ENCODE assay signal across 12 cellular contexts in the genomic region with DNA sequence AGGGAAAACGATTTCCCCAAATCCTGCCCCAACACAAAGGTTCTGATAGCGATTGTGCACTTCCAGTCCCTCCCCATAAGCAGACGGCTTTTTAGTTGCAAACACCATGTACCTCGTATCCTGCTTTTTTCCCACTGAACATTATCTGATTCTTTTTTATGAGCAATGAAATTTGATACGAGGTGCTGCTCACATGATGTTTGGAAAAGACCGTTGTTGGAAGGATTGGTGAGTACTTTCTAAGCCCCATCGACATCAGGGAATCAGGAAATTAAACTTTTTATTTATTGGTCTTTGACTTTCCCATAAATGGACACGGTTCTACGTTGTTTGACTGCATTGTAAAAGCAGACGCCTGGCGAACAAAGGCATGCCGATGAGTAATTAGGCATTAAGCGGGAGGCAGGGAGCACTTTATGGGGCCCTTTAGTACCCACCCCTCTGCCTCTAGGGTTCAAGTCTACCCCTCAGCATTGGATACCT. TPM values are rescaled to one million over a fixed set of nuclear protein-coding genes. Genes with fewer than 3 reads are reported as not detected.
DNase-seq lines count a peak whose midpoint lies in the region; ATAC-seq and TF ChIP-seq lines count a peak whose summit lies in the region.
"Had no signal": no experiment of that assay in that cellular context is flagged by ENCODE, and none has a peak within 500 bp of the region (broad histone marks: within the 10 kb centered on the region; RNA-seq: fewer than 3 reads in every experiment).

No MANE protein-coding gene starts in this region.

- DNase-seq in ELR (ENCODE audit: low read depth) (peak; percentile 33), NCI-H2029 (lab: John Stamatoyannopoulos, UW) (peak; percentile 60), SW480 (ENCODE audit: low spot score) (peak; percentile 51), renal cortical epithelial cell (ENCODE audit: low read depth) (peak; percentile 72), esophagus muscularis mucosa (ENCODE audit: extremely low spot score) (no peak), KG1 (lab: John Stamatoyannopoulos, UW) (no peak)
- DNase-seq: activated CD4-positive, alpha-beta T cell treated with anti-CD3 and anti-CD28 coated beads, Interleukin-2, amount 10 ng/mL, durations not matched to agents 7 days and 5 days; cerebellar nuclear complex; left cardiac atrium; NCI-H446 had no signal

- no peaks in the 10 kb centered on the region for H3K36me3 ChIP-seq in esophagus muscularis mucosa

- H3K4me1 ChIP-seq in esophagus muscularis mucosa, result no peaks in the 10 kb centered on the region

- no peak for TF ChIP-seq CTCF in esophagus muscularis mucosa (IDR thresholded peaks at IDR 0.05)

- H3K9me3 ChIP-seq in esophagus muscularis mucosa, result no peaks in the 10 kb centered on the region

- no peak for TF ChIP-seq POLR2A in esophagus muscularis mucosa (IDR thresholded peaks at IDR 0.05; ENCODE audit: low read depth)

- peaks cover 0 to 7% (median 0%) of the 10 kb centered on the region in 4 donors for H3K27me3 ChIP-seq in esophagus muscularis mucosa

- H3K27ac ChIP-seq in esophagus muscularis mucosa (replicated peaks in 1 of 4), result no peak overlapping the region

- WGBS in esophagus muscularis mucosa, result 76% methylated on average over 13 of the region's 13 CpGs

- ATAC-seq in HG02870 (IDR thresholded peaks at IDR 0.05; ENCODE audit: unreplicated experiment) (no peak), GM21381 (IDR thresholded peaks at IDR 0.05; ENCODE audit: unreplicated experiment) (no peak)
- ATAC-seq: left cardiac atrium had no signal

- H3K4me3 ChIP-seq in esophagus muscularis mucosa, result no peak overlapping the region

- no peak for TF ChIP-seq EP300 in esophagus muscularis mucosa (IDR thresholded peaks at IDR 0.05)

- intact Hi-C loops in esophagus muscularis mucosa (cut with DNase I), result no loop called here

RNA-seq across cellular contexts. Expression of a gene that starts 49.4 kb away (rescaled TPM):
- total RNA-seq in renal cortical epithelial cell (not detected in 2 replicates), esophagus muscularis mucosa (not detected)
- total RNA-seq: activated CD4-positive, alpha-beta T cell treated with anti-CD3 and anti-CD28 coated beads, Interleukin-2, amount 10 ng/mL, durations not matched to agents 7 days and 5 days; left cardiac atrium had no signal

Comparison
In these comparisons a context has a peak if more than half of its experiments do, and no peak if none do; other contexts are left out.
1. DNase-seq: peak in ELR (single experiment), NCI-H2029 (single experiment), SW480 (single experiment) and renal cortical epithelial cell (single experiment); none in esophagus muscularis mucosa (single experiment) and KG1 (single experiment).